Comparison of ENCODE assay signal across 30 cellular contexts in the genomic region with DNA sequence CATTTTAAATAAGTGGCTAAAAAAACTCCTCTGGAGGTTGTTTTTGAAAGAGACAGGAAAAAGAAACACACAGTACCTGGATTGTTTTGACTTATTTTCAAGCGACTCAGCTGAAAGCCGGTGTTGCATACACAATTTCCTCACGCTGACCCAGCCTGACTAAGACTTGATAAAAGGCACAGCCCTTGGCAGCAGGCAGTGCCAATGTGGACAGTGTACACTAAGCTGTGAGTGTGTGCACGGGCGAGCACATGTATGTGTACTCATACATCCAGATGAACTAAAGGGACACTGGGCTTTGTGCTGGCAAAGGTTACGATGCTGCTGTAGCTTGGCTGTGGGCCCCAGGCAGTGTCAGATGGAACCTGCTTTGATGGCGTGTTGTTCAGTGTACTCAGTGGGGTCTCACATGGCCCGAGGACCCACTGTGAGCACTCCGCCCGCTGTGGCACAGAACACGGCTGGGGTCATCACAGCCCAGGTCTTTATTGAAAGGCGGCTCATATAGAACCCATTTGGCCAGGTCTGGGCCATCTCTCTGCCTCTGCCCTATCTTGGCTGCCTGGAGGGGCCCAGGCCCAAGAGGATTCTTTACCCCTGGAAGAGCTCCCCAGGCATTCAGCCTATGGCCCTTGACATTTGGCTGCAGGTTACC.
DNase-seq lines count a peak whose midpoint lies in the region; ATAC-seq, FAIRE-seq and TF ChIP-seq lines count a peak whose summit lies in the region.
"Had no signal": no experiment of that assay in that cellular context is flagged by ENCODE, and none has a peak within 500 bp of the region (broad histone marks: within the 10 kb centered on the region; RNA-seq: fewer than 3 reads in every experiment).

No MANE protein-coding gene starts in this region.

- TF ChIP-seq POLR2A in GM12878 (IDR thresholded peaks at IDR 0.05; ENCODE audit: low read depth, low read length): peak; percentile 53

- H3K4me3 ChIP-seq in GM12878 (no peak overlapping the region), left lung (no peak overlapping the region)
- H3K4me3 ChIP-seq: A549, BLaER1, body of pancreas, esophagus squamous epithelium, right atrium auricular region, SK-N-MC, upper lobe of right lung had no signal

- in situ Hi-C loops in GM12878 (cut with MboI): no loop called here

- H3K79me2 ChIP-seq in GM12878 (ENCODE audit: control insufficient read depth, insufficient read depth, low read length): no peaks in the 10 kb centered on the region; the same call in none of the 2 replicates

- no peak overlapping the region for H3K27ac Mint-ChIP-seq in activated T-cell treated with anti-CD3 and anti-CD28 coated beads, Interleukin-2, amount 50 U/mL, for 24 hours
- H3K27ac Mint-ChIP-seq in HFFc6: no peak overlapping the region
- H3K27ac Mint-ChIP-seq: activated naive CD8-positive, alpha-beta T cell treated with anti-CD3 and anti-CD28 coated beads, Interleukin-2, amount 10 ng/mL, durations not matched to agents 7 days and 5 days; naive thymus-derived CD4-positive, alpha-beta T cell; stimulated activated naive CD8-positive, alpha-beta T cell treated with anti-CD3 and anti-CD28 coated beads, Interleukin-15, amount 100 ng/mL, for 72 hours had no signal

- RAD21 ChIA-PET in GM12878 (lab: Charles Lee; ENCODE audit: unreplicated experiment): interaction anchor here (0.9 to 1.4 kb wide), 2 partner anchors 21 to 22 kb away, joined by 3 read pairs; no protein-coding TSS in a partner anchor

- H3K36me3 ChIP-seq in GM12878 (ENCODE audit: control insufficient read depth in 2 of 2, insufficient read depth in 2 of 2, low read length in 1 of 2) (peaks cover 21 to 37% of the 10 kb centered on the region in 2 experiments; a peak in 3 of 4 replicates), left lung (peaks cover 0 to 9% of the 10 kb centered on the region in 2 donors)
- H3K36me3 ChIP-seq: esophagus squamous epithelium, right atrium auricular region, upper lobe of right lung had no signal

- ATAC-seq in GM12878: no peak; the same call in 2 of the 3 replicates
- no peak for ATAC-seq in left lung
- ATAC-seq: A549; body of pancreas; naive thymus-derived CD4-positive, alpha-beta T cell; stimulated activated naive CD8-positive, alpha-beta T cell treated with anti-CD3 and anti-CD28 coated beads, Interleukin-15, amount 100 ng/mL, for 72 hours; upper lobe of right lung had no signal

- no peak overlapping the region for H2AFZ ChIP-seq in GM12878 (ENCODE audit: control insufficient read depth, low read depth, low read length)

- H3K9me3 ChIP-seq in GM12878 (replicated peaks; ENCODE audit: control insufficient read depth, insufficient read depth, low read length) (0 out of 3 replicates have a peak, but pooled peaks cover 2% of the 10 kb centered on the region), left lung (peaks cover 0 to 3% of the 10 kb centered on the region in 2 donors)
- H3K9me3 ChIP-seq: A549, BLaER1, body of pancreas, esophagus squamous epithelium, right atrium auricular region, upper lobe of right lung had no signal

- no peak for TF ChIP-seq RAD21 in GM12878 (IDR thresholded peaks at IDR 0.05; ENCODE audit: insufficient read depth, low read depth, low read length)

- H3K9me3 Mint-ChIP-seq in activated T-cell treated with anti-CD3 and anti-CD28 coated beads, Interleukin-2, amount 50 U/mL, for 24 hours: no peaks in the 10 kb centered on the region
- H3K9me3 Mint-ChIP-seq in HFFc6: no peaks in the 10 kb centered on the region
- H3K9me3 Mint-ChIP-seq: activated naive CD8-positive, alpha-beta T cell treated with anti-CD3 and anti-CD28 coated beads, Interleukin-2, amount 10 ng/mL, durations not matched to agents 7 days and 5 days; stimulated activated naive CD8-positive, alpha-beta T cell treated with anti-CD3 and anti-CD28 coated beads, Interleukin-15, amount 100 ng/mL, for 72 hours had no signal

- 90% methylated on average over 12 of the region's 12 CpGs for WGBS in GM12878 (ENCODE audit: insufficient coverage, insufficient replicate concordance, low lambda C conversion rate, missing lambda C conversion rate)

- H3K27ac ChIP-seq in GM12878 (ENCODE audit: control insufficient read depth, insufficient read depth) (no peak overlapping the region), left lung (no peak overlapping the region)
- H3K27ac ChIP-seq: A549, BLaER1, body of pancreas, esophagus squamous epithelium, KMS-11, right atrium auricular region, SK-N-MC, upper lobe of right lung, WERI-Rb-1 had no signal

- BruUV-seq in GM12878 (replicated peaks; lab: Mats Ljungman, UMichigan): no TSS peak

- H3K4me3 Mint-ChIP-seq in activated T-cell treated with anti-CD3 and anti-CD28 coated beads, Interleukin-2, amount 50 U/mL, for 24 hours: no peak overlapping the region
- no peak overlapping the region for H3K4me3 Mint-ChIP-seq in HFFc6
- H3K4me3 Mint-ChIP-seq: activated naive CD8-positive, alpha-beta T cell treated with anti-CD3 and anti-CD28 coated beads, Interleukin-2, amount 10 ng/mL, durations not matched to agents 7 days and 5 days; naive thymus-derived CD4-positive, alpha-beta T cell; stimulated activated naive CD8-positive, alpha-beta T cell treated with anti-CD3 and anti-CD28 coated beads, Interleukin-15, amount 100 ng/mL, for 72 hours had no signal

- no peak overlapping the region for H3K4me2 ChIP-seq in GM12878 (ENCODE audit: control insufficient read depth, insufficient read depth)
- H3K4me2 ChIP-seq: A549, BLaER1, KMS-11 had no signal

- TF ChIP-seq CTCF in GM12878 (IDR thresholded peaks at IDR 0.05 in 2 of 3, conservative IDR thresholded peaks at IDR 0.05 in 1 of 3; ENCODE audit: control insufficient read depth in 2 of 3, extremely low read depth in 1 of 3, insufficient read depth in 1 of 3, low read depth in 3 of 3, low read length in 3 of 3) (no peak), left lung (IDR thresholded peaks at IDR 0.05) (no peak), HFFc6 (IDR thresholded peaks at IDR 0.05) (no peak)

- H3K27me3 Mint-ChIP-seq in activated T-cell treated with anti-CD3 and anti-CD28 coated beads, Interleukin-2, amount 50 U/mL, for 24 hours: no peaks in the 10 kb centered on the region
- H3K27me3 Mint-ChIP-seq in HFFc6 (ENCODE audit: insufficient read depth): no peaks in the 10 kb centered on the region; the same call in none of the 2 replicates
- H3K27me3 Mint-ChIP-seq: activated naive CD8-positive, alpha-beta T cell treated with anti-CD3 and anti-CD28 coated beads, Interleukin-2, amount 10 ng/mL, durations not matched to agents 7 days and 5 days; naive thymus-derived CD4-positive, alpha-beta T cell; stimulated activated naive CD8-positive, alpha-beta T cell treated with anti-CD3 and anti-CD28 coated beads, Interleukin-15, amount 100 ng/mL, for 72 hours had no signal

- no peaks in the 10 kb centered on the region for H3K36me3 Mint-ChIP-seq in activated T-cell treated with anti-CD3 and anti-CD28 coated beads, Interleukin-2, amount 50 U/mL, for 24 hours (ENCODE audit: low read depth)
- H3K36me3 Mint-ChIP-seq in HFFc6 (ENCODE audit: low read depth): peaks cover 7% of the 10 kb centered on the region; the same call in 1 of the 2 replicates
- H3K36me3 Mint-ChIP-seq: activated naive CD8-positive, alpha-beta T cell treated with anti-CD3 and anti-CD28 coated beads, Interleukin-2, amount 10 ng/mL, durations not matched to agents 7 days and 5 days; naive thymus-derived CD4-positive, alpha-beta T cell had no signal

- H3K4me1 ChIP-seq in GM12878 (ENCODE audit: control insufficient read depth, insufficient read depth, low read length): no peaks in the 10 kb centered on the region; the same call in 1 of the 2 replicates
- no peaks in the 10 kb centered on the region for H3K4me1 ChIP-seq in left lung
- H3K4me1 ChIP-seq: A549, BLaER1, body of pancreas, upper lobe of right lung had no signal

- POLR2A ChIA-PET in GM12878 (lab: Charles Lee): interaction anchor here (1.2 kb wide), 1 partner anchor 19 kb away, joined by 3 read pairs; no protein-coding TSS in a partner anchor

- FAIRE-seq in GM12878 (lab: Jason Lieb, UNC): no peak
- peak; percentile 40 for FAIRE-seq in urothelium cell line (lab: Jason Lieb, UNC)
- FAIRE-seq: A549 had no signal

- peak; percentile 25 for DNase-seq in activated T-cell treated with anti-CD3 and anti-CD28 coated beads, Interleukin-2, amount 50 U/mL, for 24 hours
- no peak for DNase-seq in activated T-cell treated with anti-CD3 and anti-CD28 coated beads for 4 hours
- DNase-seq in GM12878 (ENCODE audit: low read depth, low spot score): no peak
- DNase-seq in left lung: peak; percentile 23 to 44
- no peak for DNase-seq in urothelium cell line (ENCODE audit: low spot score)
- DNase-seq in HFFc6: no peak
- DNase-seq in C1 segment of cervical spinal cord (lab: John Stamatoyannopoulos, UW): no peak
- no peak for DNase-seq in NCI-H82 treated with DMSO at 0.1 percent for 48 hours (lab: John Stamatoyannopoulos, UW; ENCODE audit: unreplicated experiment)
- DNase-seq: activated CD8-positive, alpha-beta memory T cell treated with anti-CD3 and anti-CD28 coated beads, Interleukin-2, amount 50 U/mL, for 4 hours; activated effector memory CD4-positive, alpha-beta T cell treated with Interleukin-2 at 50 U/mL for 16 hours; activated naive CD8-positive, alpha-beta T cell treated with anti-CD3 and anti-CD28 coated beads, Interleukin-2, amount 10 ng/mL, durations not matched to agents 7 days and 5 days; effector CD8-positive, alpha-beta T cell; EL; esophagus squamous epithelium; kidney glomerular epithelial cell; naive thymus-derived CD4-positive, alpha-beta T cell; NCI-H2081; NCI-H510A; stimulated activated CD4-positive, alpha-beta T cell treated with anti-CD3 and anti-CD28 coated beads, Interleukin-12 subunit alpha, Interleukin-12 subunit beta, amount 100 ng/mL, for 4 hours; stimulated activated CD4-positive, alpha-beta T cell treated with anti-CD3 and anti-CD28 coated beads, Interleukin-4, amount 100 ng/mL, for 4 hours; stimulated activated naive CD8-positive, alpha-beta T cell treated with anti-CD3 and anti-CD28 coated beads, Interleukin-15, amount 100 ng/mL, for 72 hours; T-helper 2 cell; upper lobe of right lung; WERI-Rb-1 had no signal

- H3K9ac ChIP-seq in GM12878 (ENCODE audit: control insufficient read depth, insufficient read depth, low read length): no peak overlapping the region
- H3K9ac ChIP-seq: BLaER1, KMS-11 had no signal

- no peaks in the 10 kb centered on the region for H3K4me1 Mint-ChIP-seq in activated T-cell treated with anti-CD3 and anti-CD28 coated beads, Interleukin-2, amount 50 U/mL, for 24 hours (ENCODE audit: low read depth)
- H3K4me1 Mint-ChIP-seq in HFFc6 (ENCODE audit: low read depth): 0 out of 2 replicates have a peak, but pooled peaks cover 6% of the 10 kb centered on the region
- H3K4me1 Mint-ChIP-seq: activated naive CD8-positive, alpha-beta T cell treated with anti-CD3 and anti-CD28 coated beads, Interleukin-2, amount 10 ng/mL, durations not matched to agents 7 days and 5 days; naive thymus-derived CD4-positive, alpha-beta T cell; stimulated activated naive CD8-positive, alpha-beta T cell treated with anti-CD3 and anti-CD28 coated beads, Interleukin-15, amount 100 ng/mL, for 72 hours had no signal

- no peak for TF ChIP-seq EP300 in GM12878 (IDR thresholded peaks at IDR 0.05; ENCODE audit: borderline replicate concordance in 1 of 2, control insufficient read depth in 1 of 2, low read depth in 2 of 2, low read length in 2 of 2)

- no peaks in the 10 kb centered on the region for H4K20me1 ChIP-seq in GM12878 (ENCODE audit: control insufficient read depth, insufficient read depth)

- CTCF ChIA-PET in GM12878 (lab: Yijun Ruan, JAX): interaction anchor here (0.8 to 1.3 kb wide), 2 partner anchors 11 to 29 kb away, joined by 3 to 4 read pairs; no protein-coding TSS in a partner anchor

- H3K27me3 ChIP-seq in GM12878 (replicated peaks in 1 of 2; ENCODE audit: control insufficient read depth in 2 of 2, insufficient read depth in 2 of 2, low read length in 1 of 2) (no peaks in the 10 kb centered on the region), left lung (no peaks in the 10 kb centered on the region)
- H3K27me3 ChIP-seq: BLaER1, body of pancreas, esophagus squamous epithelium, right atrium auricular region, upper lobe of right lung had no signal

- SMC1A ChIA-PET in GM12878 (lab: Charles Lee; ENCODE audit: uncharacterized antibody, unreplicated experiment): interaction anchor here (1.3 to 1.6 kb wide), 3 partner anchors 10 to 36 kb away, joined by 4 to 5 read pairs (median 4); no protein-coding TSS in a partner anchor

- intact Hi-C loops in GM12878 (cut with micrococcal nuclease; ENCODE audit: unreplicated experiment): no loop called here
- intact Hi-C loops in left lung (cut with DNase I): no loop called here

Comparison
In these comparisons a context has a peak if more than half of its experiments do, and no peak if none do; other contexts are left out.
1. DNase-seq: peak in activated T-cell treated with anti-CD3 and anti-CD28 coated beads, Interleukin-2, amount 50 U/mL, for 24 hours (single experiment) and left lung (2 of 2); none in activated T-cell treated with anti-CD3 and anti-CD28 coated beads for 4 hours (single experiment), GM12878 (single experiment), urothelium cell line (single experiment), HFFc6 (single experiment), C1 segment of cervical spinal cord (0 of 14) and NCI-H82 treated with DMSO at 0.1 percent for 48 hours (single experiment).